ENCODE assay signal across 1 cellular context in the genomic region with DNA sequence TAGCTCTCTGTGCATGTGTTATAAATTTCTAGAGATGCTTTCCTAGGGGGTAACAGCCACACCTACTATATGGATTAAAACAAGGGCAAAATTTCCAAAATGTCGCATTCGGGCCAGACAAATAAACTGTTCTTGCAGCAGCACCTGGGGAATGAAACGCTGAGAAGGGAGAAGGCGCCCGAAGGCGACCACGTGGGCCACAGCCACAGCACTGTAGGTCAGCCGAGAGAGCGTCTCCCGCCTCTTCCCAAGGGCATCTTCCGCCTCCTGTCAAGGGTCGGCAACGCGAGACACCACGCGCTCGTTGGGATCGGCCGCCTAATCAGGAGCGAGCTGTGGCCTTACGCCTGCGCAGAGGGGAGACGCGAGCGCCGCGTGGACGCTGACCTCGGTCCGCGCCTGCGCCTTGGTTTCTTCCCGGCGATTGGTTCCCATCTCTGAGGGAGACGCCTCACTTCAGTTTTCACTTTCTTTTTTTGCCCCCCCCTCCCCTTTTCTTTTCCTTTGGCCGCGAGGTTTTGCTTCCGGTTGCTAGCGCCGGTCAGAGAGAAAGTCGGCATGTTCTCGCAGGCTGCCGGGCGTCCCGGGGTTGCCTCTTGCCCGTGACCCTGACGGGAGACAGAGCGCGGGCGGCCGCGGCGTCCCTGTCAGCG.
A peak's percentile ranks its signal among the peaks of the same experiment; 100 is the strongest.
TF ChIP-seq lines count a peak whose summit lies in the region.

A gene with protein sequence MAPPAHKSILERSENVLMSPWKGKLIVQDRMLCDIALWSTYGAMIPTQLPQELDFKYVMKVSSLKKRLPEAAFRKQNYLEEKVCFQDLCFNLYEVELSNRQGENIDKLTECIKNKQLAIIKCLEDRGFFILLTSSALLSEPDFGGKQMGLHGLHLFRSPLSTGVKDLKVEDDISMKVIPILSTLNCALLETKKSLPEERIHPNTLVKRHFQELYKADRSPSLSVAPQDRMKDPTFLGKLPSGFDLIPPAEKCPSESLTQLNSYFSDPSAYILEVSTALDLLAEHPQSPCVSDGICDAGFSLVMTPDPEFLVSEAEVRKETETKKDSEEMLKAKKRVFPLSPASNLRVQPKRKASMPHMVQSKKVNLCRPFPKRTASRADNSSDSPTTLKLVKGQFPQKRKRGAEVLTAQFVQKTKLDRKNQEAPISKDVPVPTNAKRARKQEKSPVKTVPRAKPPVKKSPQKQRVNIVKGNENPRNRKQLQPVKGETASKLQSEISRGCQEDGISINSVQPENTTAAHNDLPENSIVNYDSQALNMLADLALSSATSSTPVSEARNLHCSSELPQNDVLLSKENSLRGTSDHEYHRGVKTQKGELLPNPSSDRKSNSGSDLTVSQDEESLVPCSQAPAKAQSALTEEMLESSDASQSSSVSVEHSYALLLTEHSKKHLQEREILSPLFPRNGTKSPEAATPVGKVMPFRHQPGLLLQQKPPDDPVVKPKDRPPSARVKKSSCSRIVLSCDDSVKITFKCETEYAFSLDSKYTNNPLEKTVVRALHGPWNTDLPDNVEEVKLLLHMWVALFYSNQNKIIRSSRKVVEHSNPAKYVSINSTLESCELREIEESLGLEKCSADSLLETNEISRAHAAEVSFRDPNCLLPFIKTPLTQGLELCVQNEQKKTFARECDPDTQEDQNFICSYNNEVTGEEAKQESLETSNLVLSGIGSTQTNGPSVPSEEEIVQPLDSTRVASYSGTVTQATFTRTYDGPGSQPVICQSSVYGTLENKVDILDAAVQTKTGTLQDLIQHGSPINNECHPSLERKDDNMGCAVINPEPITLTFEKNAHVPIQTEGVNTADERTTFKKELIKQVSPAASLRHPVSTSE (N-terminal part only) (plus strand): TSS at position 521 of the 653 bp plus-strand sequence. CDS start 35,805 bp downstream, outside the sequence.

TF ChIP-seq in GM12878, 131 proteins besides CTCF, POLR2A, EP300 and RAD21 (continued from another document):
- TF ChIP-seq, protein P1, sequence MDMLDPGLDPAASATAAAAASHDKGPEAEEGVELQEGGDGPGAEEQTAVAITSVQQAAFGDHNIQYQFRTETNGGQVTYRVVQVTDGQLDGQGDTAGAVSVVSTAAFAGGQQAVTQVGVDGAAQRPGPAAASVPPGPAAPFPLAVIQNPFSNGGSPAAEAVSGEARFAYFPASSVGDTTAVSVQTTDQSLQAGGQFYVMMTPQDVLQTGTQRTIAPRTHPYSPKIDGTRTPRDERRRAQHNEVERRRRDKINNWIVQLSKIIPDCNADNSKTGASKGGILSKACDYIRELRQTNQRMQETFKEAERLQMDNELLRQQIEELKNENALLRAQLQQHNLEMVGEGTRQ (IDR thresholded peaks at IDR 0.05; ENCODE audit: borderline replicate concordance, low read depth, low read length): peak; percentile 4; the same call in 1 of the 2 replicates
- TF ChIP-seq CBX5 (IDR thresholded peaks at IDR 0.05; ENCODE audit: low read depth) (peak; percentile 59; the same call in 1 of the 2 replicates), HDAC2 (IDR thresholded peaks at IDR 0.05) (no peak), CBX3 (IDR thresholded peaks at IDR 0.05; ENCODE audit: borderline replicate concordance, low read depth) (no peak), HCFC1 (IDR thresholded peaks at IDR 0.05; ENCODE audit: low read length) (no peak), NFXL1 (IDR thresholded peaks at IDR 0.05; ENCODE audit: borderline replicate concordance) (no peak), SMC3 (IDR thresholded peaks at IDR 0.05; ENCODE audit: borderline replicate concordance, low read length) (no peak), RFX5 (IDR thresholded peaks at IDR 0.05; ENCODE audit: low read depth, low read length) (no peak), MTA3 (IDR thresholded peaks at IDR 0.05; ENCODE audit: borderline replicate concordance, low read length) (no peak), ZNF622 (IDR thresholded peaks at IDR 0.05) (no peak), EZH2 (IDR thresholded peaks at IDR 0.05; ENCODE audit: borderline replicate concordance, control insufficient read depth, low read depth, low read length) (no peak), EED (IDR thresholded peaks at IDR 0.05; ENCODE audit: low read depth) (no peak), CBFB (IDR thresholded peaks at IDR 0.05; ENCODE audit: low read depth) (0 out of 2 replicates have a peak, but pooled peaks have one; percentile 39), EGR1 (IDR thresholded peaks at IDR 0.05; ENCODE audit: borderline replicate concordance in 1 of 2, low read depth in 2 of 2, low read length in 2 of 2) (no peak), CHD4 (IDR thresholded peaks at IDR 0.05) (no peak), POLR2AphosphoS2 (IDR thresholded peaks at IDR 0.05; ENCODE audit: low read depth, low read length) (no peak), BACH1 (IDR thresholded peaks at IDR 0.05; ENCODE audit: borderline replicate concordance) (no peak), RUNX3 (IDR thresholded peaks at IDR 0.05; ENCODE audit: low read length) (0 out of 2 replicates have a peak, but pooled peaks have one; percentile 14), WRNIP1 (IDR thresholded peaks at IDR 0.05; ENCODE audit: borderline replicate concordance, low read depth, low read length) (no peak), FOXM1 (IDR thresholded peaks at IDR 0.05; ENCODE audit: low read depth, low read length) (no peak), NR2C1 (IDR thresholded peaks at IDR 0.05) (peak; percentile 96)
- TF ChIP-seq, protein P2, sequence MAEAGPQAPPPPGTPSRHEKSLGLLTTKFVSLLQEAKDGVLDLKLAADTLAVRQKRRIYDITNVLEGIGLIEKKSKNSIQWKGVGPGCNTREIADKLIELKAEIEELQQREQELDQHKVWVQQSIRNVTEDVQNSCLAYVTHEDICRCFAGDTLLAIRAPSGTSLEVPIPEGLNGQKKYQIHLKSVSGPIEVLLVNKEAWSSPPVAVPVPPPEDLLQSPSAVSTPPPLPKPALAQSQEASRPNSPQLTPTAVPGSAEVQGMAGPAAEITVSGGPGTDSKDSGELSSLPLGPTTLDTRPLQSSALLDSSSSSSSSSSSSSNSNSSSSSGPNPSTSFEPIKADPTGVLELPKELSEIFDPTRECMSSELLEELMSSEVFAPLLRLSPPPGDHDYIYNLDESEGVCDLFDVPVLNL (IDR thresholded peaks at IDR 0.05; ENCODE audit: low read depth, low read length): no peak
- TF ChIP-seq, protein P3, sequence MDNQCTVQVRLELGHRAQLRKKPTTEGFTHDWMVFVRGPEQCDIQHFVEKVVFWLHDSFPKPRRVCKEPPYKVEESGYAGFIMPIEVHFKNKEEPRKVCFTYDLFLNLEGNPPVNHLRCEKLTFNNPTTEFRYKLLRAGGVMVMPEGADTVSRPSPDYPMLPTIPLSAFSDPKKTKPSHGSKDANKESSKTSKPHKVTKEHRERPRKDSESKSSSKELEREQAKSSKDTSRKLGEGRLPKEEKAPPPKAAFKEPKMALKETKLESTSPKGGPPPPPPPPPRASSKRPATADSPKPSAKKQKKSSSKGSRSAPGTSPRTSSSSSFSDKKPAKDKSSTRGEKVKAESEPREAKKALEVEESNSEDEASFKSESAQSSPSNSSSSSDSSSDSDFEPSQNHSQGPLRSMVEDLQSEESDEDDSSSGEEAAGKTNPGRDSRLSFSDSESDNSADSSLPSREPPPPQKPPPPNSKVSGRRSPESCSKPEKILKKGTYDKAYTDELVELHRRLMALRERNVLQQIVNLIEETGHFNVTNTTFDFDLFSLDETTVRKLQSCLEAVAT (IDR thresholded peaks at IDR 0.05): peak; percentile 64
- TF ChIP-seq, protein P4, sequence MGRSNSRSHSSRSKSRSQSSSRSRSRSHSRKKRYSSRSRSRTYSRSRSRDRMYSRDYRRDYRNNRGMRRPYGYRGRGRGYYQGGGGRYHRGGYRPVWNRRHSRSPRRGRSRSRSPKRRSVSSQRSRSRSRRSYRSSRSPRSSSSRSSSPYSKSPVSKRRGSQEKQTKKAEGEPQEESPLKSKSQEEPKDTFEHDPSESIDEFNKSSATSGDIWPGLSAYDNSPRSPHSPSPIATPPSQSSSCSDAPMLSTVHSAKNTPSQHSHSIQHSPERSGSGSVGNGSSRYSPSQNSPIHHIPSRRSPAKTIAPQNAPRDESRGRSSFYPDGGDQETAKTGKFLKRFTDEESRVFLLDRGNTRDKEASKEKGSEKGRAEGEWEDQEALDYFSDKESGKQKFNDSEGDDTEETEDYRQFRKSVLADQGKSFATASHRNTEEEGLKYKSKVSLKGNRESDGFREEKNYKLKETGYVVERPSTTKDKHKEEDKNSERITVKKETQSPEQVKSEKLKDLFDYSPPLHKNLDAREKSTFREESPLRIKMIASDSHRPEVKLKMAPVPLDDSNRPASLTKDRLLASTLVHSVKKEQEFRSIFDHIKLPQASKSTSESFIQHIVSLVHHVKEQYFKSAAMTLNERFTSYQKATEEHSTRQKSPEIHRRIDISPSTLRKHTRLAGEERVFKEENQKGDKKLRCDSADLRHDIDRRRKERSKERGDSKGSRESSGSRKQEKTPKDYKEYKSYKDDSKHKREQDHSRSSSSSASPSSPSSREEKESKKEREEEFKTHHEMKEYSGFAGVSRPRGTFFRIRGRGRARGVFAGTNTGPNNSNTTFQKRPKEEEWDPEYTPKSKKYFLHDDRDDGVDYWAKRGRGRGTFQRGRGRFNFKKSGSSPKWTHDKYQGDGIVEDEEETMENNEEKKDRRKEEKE (IDR thresholded peaks at IDR 0.05): no peak
- TF ChIP-seq, protein P5, sequence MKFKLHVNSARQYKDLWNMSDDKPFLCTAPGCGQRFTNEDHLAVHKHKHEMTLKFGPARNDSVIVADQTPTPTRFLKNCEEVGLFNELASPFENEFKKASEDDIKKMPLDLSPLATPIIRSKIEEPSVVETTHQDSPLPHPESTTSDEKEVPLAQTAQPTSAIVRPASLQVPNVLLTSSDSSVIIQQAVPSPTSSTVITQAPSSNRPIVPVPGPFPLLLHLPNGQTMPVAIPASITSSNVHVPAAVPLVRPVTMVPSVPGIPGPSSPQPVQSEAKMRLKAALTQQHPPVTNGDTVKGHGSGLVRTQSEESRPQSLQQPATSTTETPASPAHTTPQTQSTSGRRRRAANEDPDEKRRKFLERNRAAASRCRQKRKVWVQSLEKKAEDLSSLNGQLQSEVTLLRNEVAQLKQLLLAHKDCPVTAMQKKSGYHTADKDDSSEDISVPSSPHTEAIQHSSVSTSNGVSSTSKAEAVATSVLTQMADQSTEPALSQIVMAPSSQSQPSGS (IDR thresholded peaks at IDR 0.05; ENCODE audit: low read length): no peak
- TF ChIP-seq, protein P6, sequence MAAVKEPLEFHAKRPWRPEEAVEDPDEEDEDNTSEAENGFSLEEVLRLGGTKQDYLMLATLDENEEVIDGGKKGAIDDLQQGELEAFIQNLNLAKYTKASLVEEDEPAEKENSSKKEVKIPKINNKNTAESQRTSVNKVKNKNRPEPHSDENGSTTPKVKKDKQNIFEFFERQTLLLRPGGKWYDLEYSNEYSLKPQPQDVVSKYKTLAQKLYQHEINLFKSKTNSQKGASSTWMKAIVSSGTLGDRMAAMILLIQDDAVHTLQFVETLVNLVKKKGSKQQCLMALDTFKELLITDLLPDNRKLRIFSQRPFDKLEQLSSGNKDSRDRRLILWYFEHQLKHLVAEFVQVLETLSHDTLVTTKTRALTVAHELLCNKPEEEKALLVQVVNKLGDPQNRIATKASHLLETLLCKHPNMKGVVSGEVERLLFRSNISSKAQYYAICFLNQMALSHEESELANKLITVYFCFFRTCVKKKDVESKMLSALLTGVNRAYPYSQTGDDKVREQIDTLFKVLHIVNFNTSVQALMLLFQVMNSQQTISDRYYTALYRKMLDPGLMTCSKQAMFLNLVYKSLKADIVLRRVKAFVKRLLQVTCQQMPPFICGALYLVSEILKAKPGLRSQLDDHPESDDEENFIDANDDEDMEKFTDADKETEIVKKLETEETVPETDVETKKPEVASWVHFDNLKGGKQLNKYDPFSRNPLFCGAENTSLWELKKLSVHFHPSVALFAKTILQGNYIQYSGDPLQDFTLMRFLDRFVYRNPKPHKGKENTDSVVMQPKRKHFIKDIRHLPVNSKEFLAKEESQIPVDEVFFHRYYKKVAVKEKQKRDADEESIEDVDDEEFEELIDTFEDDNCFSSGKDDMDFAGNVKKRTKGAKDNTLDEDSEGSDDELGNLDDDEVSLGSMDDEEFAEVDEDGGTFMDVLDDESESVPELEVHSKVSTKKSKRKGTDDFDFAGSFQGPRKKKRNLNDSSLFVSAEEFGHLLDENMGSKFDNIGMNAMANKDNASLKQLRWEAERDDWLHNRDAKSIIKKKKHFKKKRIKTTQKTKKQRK (IDR thresholded peaks at IDR 0.05; ENCODE audit: low read depth, low read length): no peak
TF ChIP-seq in GM12878: peak in this region for 48.
